Comparison of ENCODE assay signal across 12 cellular contexts in the genomic region with DNA sequence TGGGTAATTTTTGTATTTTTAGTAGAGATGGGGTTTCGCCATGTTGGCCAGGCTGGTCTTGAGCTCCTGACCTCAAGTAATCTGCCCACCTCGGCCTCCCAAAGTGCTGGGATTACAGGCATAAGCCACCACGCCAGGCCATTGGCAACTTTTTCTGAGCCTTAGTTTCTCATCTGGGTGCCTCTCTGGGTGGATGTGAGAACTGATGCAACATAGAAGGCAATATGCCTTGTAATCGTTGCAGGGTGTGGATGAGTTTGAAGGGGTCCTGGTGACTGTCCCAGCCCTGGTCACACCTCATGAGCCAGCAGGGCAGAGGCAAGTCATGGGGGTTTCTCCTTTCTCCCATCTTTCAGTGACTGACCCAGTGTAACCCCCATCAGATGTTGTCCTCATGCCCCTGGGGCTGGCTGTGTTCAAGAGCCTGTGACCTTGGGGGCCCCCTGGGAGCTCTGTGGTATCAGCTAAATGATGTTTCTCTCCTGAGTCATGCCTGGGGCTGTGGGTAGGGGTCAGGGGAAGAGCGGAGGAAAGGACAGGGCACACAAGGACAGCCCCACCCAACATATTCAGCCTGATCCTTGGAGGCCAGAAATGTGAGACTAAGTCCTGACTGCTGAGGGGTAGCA. TPM values are rescaled to one million over a fixed set of nuclear protein-coding genes. Genes with fewer than 3 reads are reported as not detected.
DNase-seq lines count a peak whose midpoint lies in the region; ATAC-seq and TF ChIP-seq lines count a peak whose summit lies in the region.
"Had no signal": no experiment of that assay in that cellular context is flagged by ENCODE, and none has a peak within 500 bp of the region (broad histone marks: within the 10 kb centered on the region; RNA-seq: fewer than 3 reads in every experiment).

No MANE protein-coding gene starts in this region.

- peak; percentile 42 for ATAC-seq in GM18861 (IDR thresholded peaks at IDR 0.05; ENCODE audit: unreplicated experiment)
- no peak for ATAC-seq in GM21367 (IDR thresholded peaks at IDR 0.05; ENCODE audit: unreplicated experiment)
- ATAC-seq: sciatic nerve had no signal

- H3K27me3 ChIP-seq in Peyer's patch (peaks cover 0 to 18% of the 10 kb centered on the region in 2 donors), tibial artery (peaks cover 0 to 15% of the 10 kb centered on the region in 2 donors)

- peaks cover 0 to 26% (median 19%) of the 10 kb centered on the region in 4 donors for H3K4me1 ChIP-seq in Peyer's patch
- H3K4me1 ChIP-seq in tibial artery, result peaks cover 0 to 40% (median 31%) of the 10 kb centered on the region in 4 donors

- TF ChIP-seq CTCF in Peyer's patch (IDR thresholded peaks at IDR 0.05) (no peak), fibroblast of villous mesenchyme (IDR thresholded peaks at IDR 0.05; ENCODE audit: insufficient read depth, low read depth, low read length) (no peak), tibial artery (IDR thresholded peaks at IDR 0.05) (no peak)

- H3K36me3 ChIP-seq in Peyer's patch, result no peaks in the 10 kb centered on the region
- no peaks in the 10 kb centered on the region for H3K36me3 ChIP-seq in tibial artery

- no peak for TF ChIP-seq POLR2A in Peyer's patch (IDR thresholded peaks at IDR 0.05)

- no peak overlapping the region for H3K4me3 ChIP-seq in Peyer's patch
- no peak overlapping the region for H3K4me3 ChIP-seq in fibroblast of villous mesenchyme (ENCODE audit: low read depth, low read length)
- no peak overlapping the region for H3K4me3 ChIP-seq in tibial artery

- H3K27ac ChIP-seq in Peyer's patch, result peak overlapping the region in 1 of 4 donors; percentile 52
- no peak overlapping the region for H3K27ac ChIP-seq in tibial artery
- H3K27ac ChIP-seq: epithelial cell of prostate had no signal

- intact Hi-C loops in tibial artery (cut with DNase I; ENCODE audit: low total_unique reads) (no loop called here), posterior vena cava (cut with DNase I) (no loop called here)

- H3K9me3 ChIP-seq in Peyer's patch, result no peaks in the 10 kb centered on the region
- no peaks in the 10 kb centered on the region for H3K9me3 ChIP-seq in tibial artery

- DNase-seq in AG20443 (ENCODE audit: low spot score), result peak; percentile 45
- peak in 2 of 3 donors; percentile 75 to 77 for DNase-seq in Peyer's patch
- peak; percentile 57 for DNase-seq in fibroblast of villous mesenchyme (ENCODE audit: low read depth)
- no peak for DNase-seq in HuH-7.5 (ENCODE audit: low spot score)
- DNase-seq in tibial artery, result no peak
- no peak for DNase-seq in posterior vena cava (ENCODE audit: low spot score)
- DNase-seq: CD4-positive, alpha-beta T cell; NCI-H774 had no signal

RNA-seq across cellular contexts. Expression of gene COL9A2, which starts 3.6 kb away (rescaled TPM):
- total RNA-seq in Peyer's patch, result 10 to 100 TPM in 1 of 4 donors, 1 to 10 TPM in 3; 2.1 to 11.6 (median 6.3) TPM
- 0.86 and 1.3 TPM in 2 replicates for total RNA-seq in fibroblast of villous mesenchyme
- 1 to 10 TPM in 1 of 2 donors, under 1 TPM in 1; 0.67 to 3.1 TPM for total RNA-seq in posterior vena cava

RNA-seq across cellular contexts. Expression of gene ZMPSTE24, which starts 55.4 kb away (rescaled TPM):
- total RNA-seq in Peyer's patch (10 to 100 TPM; 11.6 to 44.3 (median 25.1) TPM), fibroblast of villous mesenchyme (74.4 and 110 TPM in 2 replicates), posterior vena cava (10 to 100 TPM; 42.3 to 51.4 TPM)

Comparison
In these comparisons a context has a peak if more than half of its experiments do, and no peak if none do; other contexts are left out.
1. DNase-seq: peak in AG20443 (single experiment), Peyer's patch (2 of 3) and fibroblast of villous mesenchyme (single experiment); none in HuH-7.5 (single experiment), tibial artery (0 of 2) and posterior vena cava (single experiment).